In the genomic region with DNA sequence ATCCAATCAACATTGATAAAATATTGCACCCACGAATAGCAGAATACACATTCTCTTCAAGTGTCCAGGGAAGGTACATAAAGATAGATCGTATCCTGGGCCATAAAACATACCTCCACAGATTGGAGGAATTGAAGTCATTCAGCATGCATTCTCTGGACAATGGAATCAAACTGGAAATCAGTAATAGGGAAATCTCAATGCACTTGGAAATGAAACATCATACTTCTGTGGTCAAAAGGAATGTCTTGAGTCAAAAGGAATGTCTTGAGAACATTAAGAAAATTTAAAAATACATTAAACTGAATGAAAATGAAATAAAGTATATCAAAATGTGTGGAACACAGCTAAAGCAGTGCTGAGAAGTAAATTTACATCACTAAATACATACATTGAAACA, we compare ENCODE assay signal across 27 cellular contexts.
DNase-seq lines count a peak whose midpoint lies in the region; ATAC-seq, FAIRE-seq and TF ChIP-seq lines count a peak whose summit lies in the region.
"Had no signal": no experiment of that assay in that cellular context is flagged by ENCODE, and none has a peak within 500 bp of the region (broad histone marks: within the 10 kb centered on the region; RNA-seq: fewer than 3 reads in every experiment).

No MANE protein-coding gene starts in this region.

- intact Hi-C loops in mammary epithelial cell (cut with micrococcal nuclease), result no loop called here

- H3K27ac Mint-ChIP-seq in effector memory CD8-positive, alpha-beta T cell, result no peak overlapping the region
- H3K27ac Mint-ChIP-seq: CD14-positive monocyte, T-helper 17 cell had no signal

- no peaks in the 10 kb centered on the region for H3K4me1 Mint-ChIP-seq in effector memory CD8-positive, alpha-beta T cell (ENCODE audit: low read depth in 2 of 2)
- H3K4me1 Mint-ChIP-seq: CD14-positive monocyte, T-helper 17 cell had no signal

- 71% methylated on average over 2 of the region's 2 CpGs for WGBS in mammary epithelial cell (ENCODE audit: low coverage, missing lambda C conversion rate)

- peaks cover 0 to 1% of the 10 kb centered on the region in 2 donors for H3K9me3 Mint-ChIP-seq in effector memory CD8-positive, alpha-beta T cell

- peak overlapping the region; percentile 41 for H2AFZ ChIP-seq in mammary epithelial cell (ENCODE audit: low read depth, low read length)

- peaks cover 0 to 5% of the 10 kb centered on the region in 2 donors for H3K27me3 Mint-ChIP-seq in effector memory CD8-positive, alpha-beta T cell
- H3K27me3 Mint-ChIP-seq: T-helper 17 cell had no signal

- peak; percentile 13 for DNase-seq in AG08395 (ENCODE audit: low spot score)
- DNase-seq in HTR-8/SVneo (ENCODE audit: insufficient read length, low spot score), result peak; percentile 38
- DNase-seq in mammary epithelial cell, result peak; percentile 56
- DNase-seq in kidney glomerular epithelial cell (lab: John Stamatoyannopoulos, UW), result peak; percentile 58
- no peak for DNase-seq in cerebellar nuclear complex (lab: John Stamatoyannopoulos, UW)
- no peak for DNase-seq in DMS79 (lab: John Stamatoyannopoulos, UW)
- no peak for DNase-seq in activated CD4-positive, alpha-beta T cell treated with anti-CD3 and anti-CD28 coated beads for 1 hour
- no peak for DNase-seq in effector memory CD8-positive, alpha-beta T cell
- DNase-seq: activated CD4-positive, alpha-beta T cell treated with anti-CD3 and anti-CD28 coated beads, Interleukin-2, amount 50 U/mL, for 48 hours; activated T-cell treated with anti-CD3 and anti-CD28 coated beads for 4 hours; DMS 273 treated with DMSO at 0.1 percent for 48 hours; foreskin melanocyte; Karpas-422; mucosa of descending colon; NCI-H69; retina; SJCRH30; stimulated activated CD4-positive, alpha-beta T cell treated with anti-CD3 and anti-CD28 coated beads, Interleukin-12 subunit alpha, Interleukin-12 subunit beta, amount 100 ng/mL, for 4 hours; stimulated activated CD8-positive, alpha-beta memory T cell treated with anti-CD3 and anti-CD28 coated beads, Interleukin-4, amount 100 ng/mL, for 48 hours; T-helper 17 cell; uterus had no signal

- peaks cover 16% of the 10 kb centered on the region for H3K4me1 ChIP-seq in mammary epithelial cell (ENCODE audit: insufficient read depth, low read length)
- H3K4me1 ChIP-seq: A549, SJCRH30, uterus had no signal

- H3K4me3 Mint-ChIP-seq in effector memory CD8-positive, alpha-beta T cell, result no peak overlapping the region
- H3K4me3 Mint-ChIP-seq: CD14-positive monocyte, T-helper 17 cell had no signal

- ATAC-seq in effector memory CD8-positive, alpha-beta T cell (replicated peaks), result no peak
- ATAC-seq: A549, left lobe of liver, mucosa of descending colon, T-helper 17 cell had no signal

- no peaks in the 10 kb centered on the region for H3K9me3 ChIP-seq in mammary epithelial cell (replicated peaks; ENCODE audit: insufficient read depth, low read length)
- H3K9me3 ChIP-seq: mucosa of descending colon, neutrophil, SJCRH30, uterus had no signal

- dilution Hi-C loops in mammary epithelial cell (cut with HindIII; ENCODE audit: low sequenced_read_pairs), result no loop called here

- FAIRE-seq in HTR-8/SVneo (lab: Jason Lieb, UNC), result peak; percentile 55
- FAIRE-seq: A549, endometrium had no signal

- no peak for TF ChIP-seq CTCF in mammary epithelial cell (conservative IDR thresholded peaks at IDR 0.05 in 1 of 2, IDR thresholded peaks at IDR 0.05 in 1 of 2; ENCODE audit: extremely low read depth in 1 of 2, insufficient read depth in 1 of 2, low read depth in 1 of 2, low read length in 2 of 2)

- in situ Hi-C loops in mammary epithelial cell (cut with MboI; ENCODE audit: low sequenced_read_pairs in 2 of 2), result no loop called here

- no peaks in the 10 kb centered on the region for H3K27me3 ChIP-seq in mammary epithelial cell (ENCODE audit: insufficient read depth, low read length)
- H3K27me3 ChIP-seq: neutrophil, SJCRH30, uterus had no signal

- no TSS peak for BruUV-seq in mammary epithelial cell (replicated peaks; lab: Mats Ljungman, UMichigan)

- H3K9ac ChIP-seq in mammary epithelial cell (ENCODE audit: insufficient read depth, low read length), result no peak overlapping the region

- H3K4me3 ChIP-seq in mammary epithelial cell (replicated peaks in 1 of 3; ENCODE audit: insufficient read depth in 1 of 3, low read depth in 2 of 3, low read length in 3 of 3), result no peak overlapping the region
- H3K4me3 ChIP-seq: A549, mucosa of descending colon, SJCRH30, uterus had no signal

- no peaks in the 10 kb centered on the region for H3K79me2 ChIP-seq in mammary epithelial cell (ENCODE audit: insufficient read depth, low read length)

- no peak overlapping the region for H3K27ac ChIP-seq in mammary epithelial cell (ENCODE audit: insufficient read depth, low read depth, low read length)
- H3K27ac ChIP-seq: A549, neutrophil, SJCRH30, uterus, WERI-Rb-1 had no signal

- no peak overlapping the region for H3K4me2 ChIP-seq in mammary epithelial cell (ENCODE audit: insufficient read depth, low read depth, low read length)
- H3K4me2 ChIP-seq: A549 had no signal

- H4K20me1 ChIP-seq in mammary epithelial cell (ENCODE audit: insufficient read depth, low read length), result no peaks in the 10 kb centered on the region

- no peaks in the 10 kb centered on the region for H3K36me3 Mint-ChIP-seq in effector memory CD8-positive, alpha-beta T cell (ENCODE audit: insufficient read depth)
- H3K36me3 Mint-ChIP-seq: CD14-positive monocyte had no signal

- H3K36me3 ChIP-seq in mammary epithelial cell (ENCODE audit: insufficient read depth, low read length), result no peaks in the 10 kb centered on the region
- H3K36me3 ChIP-seq: neutrophil, SJCRH30, uterus, WERI-Rb-1 had no signal

- CTCF ChIA-PET in mammary epithelial cell (lab: Charles Lee; ENCODE audit: low non-redundant PET), result no interaction called here

Comparison
In these comparisons a context has a peak if more than half of its experiments do, and no peak if none do; other contexts are left out.
1. DNase-seq: peak in AG08395 (single experiment), HTR-8/SVneo (single experiment), mammary epithelial cell (single experiment) and kidney glomerular epithelial cell (single experiment); none in cerebellar nuclear complex (0 of 2), DMS79 (single experiment), activated CD4-positive, alpha-beta T cell treated with anti-CD3 and anti-CD28 coated beads for 1 hour (single experiment) and effector memory CD8-positive, alpha-beta T cell (0 of 3).